Comparison of ENCODE assay signal across 1 cellular context in the genomic region with DNA sequence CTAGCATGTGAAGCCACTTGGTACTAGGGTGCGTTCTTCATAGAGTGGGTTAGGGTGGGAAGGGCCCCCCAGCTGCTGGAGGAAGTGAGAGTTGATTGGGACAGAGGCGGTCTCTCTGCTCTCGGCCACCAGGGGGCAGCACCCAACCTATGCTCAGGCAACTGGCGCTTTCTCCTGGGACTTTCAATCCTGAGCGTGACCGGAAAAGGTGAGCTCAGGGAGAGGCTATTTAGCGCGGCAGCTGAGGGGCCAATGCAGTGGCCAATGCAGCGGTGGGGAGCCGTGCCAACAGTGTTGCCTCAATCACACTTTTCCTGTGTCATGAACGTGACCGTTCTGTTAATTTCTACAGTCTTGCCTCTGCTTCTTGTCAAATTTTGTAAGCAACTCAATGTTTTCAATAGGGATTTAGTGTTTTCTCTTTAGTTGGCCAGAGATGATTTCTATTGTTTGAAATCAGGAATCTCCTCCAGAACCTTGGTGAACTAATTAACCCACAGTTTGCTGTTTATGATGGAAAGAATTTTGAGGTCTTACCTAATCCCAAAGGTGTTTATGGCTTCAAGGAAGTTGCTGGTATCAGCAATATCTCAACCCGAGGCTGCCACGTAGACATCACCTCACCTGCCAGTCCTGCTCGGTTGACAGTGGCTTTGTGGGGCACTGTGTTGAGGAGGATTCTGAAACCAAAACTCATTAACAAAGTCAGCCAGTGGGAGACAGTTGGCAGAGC.
TF ChIP-seq lines count a peak whose summit lies in the region.

No MANE protein-coding gene starts in this region.

TF ChIP-seq in K562, 482 proteins besides CTCF, POLR2A, EP300 and RAD21 (continued from another document):
- TF ChIP-seq ZBTB7A (IDR thresholded peaks at IDR 0.05; ENCODE audit: borderline replicate concordance, control insufficient read depth, low read depth, low read length): peak; percentile 45; the same call in 1 of the 2 replicates
- TF ChIP-seq ASH1L (IDR thresholded peaks at IDR 0.05; ENCODE audit: borderline replicate concordance, low read depth, partially characterized antibody): no peak
- no peak for TF ChIP-seq IRF2 (CRISPR knock-in tag; IDR thresholded peaks at IDR 0.05)
- TF ChIP-seq JUND (IDR thresholded peaks at IDR 0.05; ENCODE audit: borderline replicate concordance, low read depth, low read length): peak; percentile 12; the same call in 1 of the 2 replicates
- TF ChIP-seq JUND (tag; IDR thresholded peaks at IDR 0.05; ENCODE audit: borderline replicate concordance, low read depth, low read length): no peak
- TF ChIP-seq, protein P1, sequence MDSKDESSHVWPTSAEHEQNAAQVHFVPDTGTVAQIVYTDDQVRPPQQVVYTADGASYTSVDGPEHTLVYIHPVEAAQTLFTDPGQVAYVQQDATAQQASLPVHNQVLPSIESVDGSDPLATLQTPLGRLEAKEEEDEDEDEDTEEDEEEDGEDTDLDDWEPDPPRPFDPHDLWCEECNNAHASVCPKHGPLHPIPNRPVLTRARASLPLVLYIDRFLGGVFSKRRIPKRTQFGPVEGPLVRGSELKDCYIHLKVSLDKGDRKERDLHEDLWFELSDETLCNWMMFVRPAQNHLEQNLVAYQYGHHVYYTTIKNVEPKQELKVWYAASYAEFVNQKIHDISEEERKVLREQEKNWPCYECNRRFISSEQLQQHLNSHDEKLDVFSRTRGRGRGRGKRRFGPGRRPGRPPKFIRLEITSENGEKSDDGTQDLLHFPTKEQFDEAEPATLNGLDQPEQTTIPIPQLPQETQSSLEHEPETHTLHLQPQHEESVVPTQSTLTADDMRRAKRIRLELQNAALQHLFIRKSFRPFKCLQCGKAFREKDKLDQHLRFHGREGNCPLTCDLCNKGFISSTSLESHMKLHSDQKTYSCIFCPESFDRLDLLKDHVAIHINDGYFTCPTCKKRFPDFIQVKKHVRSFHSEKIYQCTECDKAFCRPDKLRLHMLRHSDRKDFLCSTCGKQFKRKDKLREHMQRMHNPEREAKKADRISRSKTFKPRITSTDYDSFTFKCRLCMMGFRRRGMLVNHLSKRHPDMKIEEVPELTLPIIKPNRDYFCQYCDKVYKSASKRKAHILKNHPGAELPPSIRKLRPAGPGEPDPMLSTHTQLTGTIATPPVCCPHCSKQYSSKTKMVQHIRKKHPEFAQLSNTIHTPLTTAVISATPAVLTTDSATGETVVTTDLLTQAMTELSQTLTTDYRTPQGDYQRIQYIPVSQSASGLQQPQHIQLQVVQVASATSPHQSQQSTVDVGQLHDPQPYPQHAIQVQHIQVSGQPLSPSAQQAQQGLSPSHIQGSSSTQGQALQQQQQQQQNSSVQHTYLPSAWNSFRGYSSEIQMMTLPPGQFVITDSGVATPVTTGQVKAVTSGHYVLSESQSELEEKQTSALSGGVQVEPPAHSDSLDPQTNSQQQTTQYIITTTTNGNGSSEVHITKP (IDR thresholded peaks at IDR 0.05; ENCODE audit: partially characterized antibody): peak; percentile 15
- no peak for TF ChIP-seq ZKSCAN3 (CRISPR knock-in tag; IDR thresholded peaks at IDR 0.05)
- TF ChIP-seq SMC3 (conservative IDR thresholded peaks at IDR 0.05; ENCODE audit: insufficient read depth, low read depth, low read length): peak; percentile 34; the same call in 1 of the 2 replicates
- TF ChIP-seq NFE2 (IDR thresholded peaks at IDR 0.05; ENCODE audit: low read depth): no peak
- TF ChIP-seq, protein P2, sequence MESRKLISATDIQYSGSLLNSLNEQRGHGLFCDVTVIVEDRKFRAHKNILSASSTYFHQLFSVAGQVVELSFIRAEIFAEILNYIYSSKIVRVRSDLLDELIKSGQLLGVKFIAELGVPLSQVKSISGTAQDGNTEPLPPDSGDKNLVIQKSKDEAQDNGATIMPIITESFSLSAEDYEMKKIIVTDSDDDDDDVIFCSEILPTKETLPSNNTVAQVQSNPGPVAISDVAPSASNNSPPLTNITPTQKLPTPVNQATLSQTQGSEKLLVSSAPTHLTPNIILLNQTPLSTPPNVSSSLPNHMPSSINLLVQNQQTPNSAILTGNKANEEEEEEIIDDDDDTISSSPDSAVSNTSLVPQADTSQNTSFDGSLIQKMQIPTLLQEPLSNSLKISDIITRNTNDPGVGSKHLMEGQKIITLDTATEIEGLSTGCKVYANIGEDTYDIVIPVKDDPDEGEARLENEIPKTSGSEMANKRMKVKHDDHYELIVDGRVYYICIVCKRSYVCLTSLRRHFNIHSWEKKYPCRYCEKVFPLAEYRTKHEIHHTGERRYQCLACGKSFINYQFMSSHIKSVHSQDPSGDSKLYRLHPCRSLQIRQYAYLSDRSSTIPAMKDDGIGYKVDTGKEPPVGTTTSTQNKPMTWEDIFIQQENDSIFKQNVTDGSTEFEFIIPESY (CRISPR knock-in tag; IDR thresholded peaks at IDR 0.05): peak; percentile 83
